8 cellular contexts compared by ENCODE assay signal in the genomic region with DNA sequence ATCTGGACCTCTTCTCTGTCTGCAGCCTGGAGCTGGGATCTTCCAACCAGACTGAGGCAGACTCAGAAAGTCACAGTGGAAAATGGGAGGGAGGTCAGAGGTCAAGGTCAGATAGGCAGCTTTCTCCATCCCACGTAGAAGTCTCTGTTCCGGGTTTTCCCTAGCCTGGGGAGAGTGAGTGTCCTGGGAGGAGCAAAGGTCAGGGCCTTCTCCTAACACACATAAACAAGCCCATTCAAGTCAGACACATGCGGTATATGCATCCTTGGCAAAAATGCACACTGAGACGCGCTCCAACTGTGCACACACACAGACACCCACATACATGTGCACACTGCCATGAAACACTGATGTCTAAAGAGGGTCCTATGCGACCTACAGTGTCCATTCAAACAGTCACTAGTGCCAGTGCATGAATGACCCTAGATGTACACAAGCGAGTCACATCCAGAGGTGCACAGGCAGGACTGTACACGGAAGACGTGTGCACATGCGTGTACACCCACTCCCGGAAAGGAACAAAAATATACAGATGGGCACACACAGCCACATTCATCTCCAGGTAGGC. TPM values are rescaled to one million over a fixed set of nuclear protein-coding genes. Genes with fewer than 3 reads are reported as not detected.
DNase-seq lines count a peak whose midpoint lies in the region; ATAC-seq and TF ChIP-seq lines count a peak whose summit lies in the region.

No MANE protein-coding gene starts in this region.

- H4K8ac ChIP-seq in mesendoderm (ENCODE audit: low read depth, low read length): no peak overlapping the region

- H3K27me3 ChIP-seq in breast epithelium (no peaks in the 10 kb centered on the region), mesendoderm (ENCODE audit: insufficient read depth, low read length, poor library complexity) (no peaks in the 10 kb centered on the region), vagina (no peaks in the 10 kb centered on the region)

- no peak overlapping the region for H3K23ac ChIP-seq in mesendoderm (ENCODE audit: low read length)

- peak overlapping the region; percentile 83 for H3K56ac ChIP-seq in mesendoderm (ENCODE audit: low read length)

- H3K4me2 ChIP-seq in mesendoderm (ENCODE audit: low read length): peak overlapping the region; percentile 86

- no peak overlapping the region for H3K4ac ChIP-seq in mesendoderm (ENCODE audit: low read depth, low read length)

- H3K18ac ChIP-seq in mesendoderm (ENCODE audit: low read length): no peak overlapping the region

- peak overlapping the region; percentile 62 for H3K9ac ChIP-seq in mesendoderm (ENCODE audit: low read length)

- H3K9me3 ChIP-seq in breast epithelium: no peaks in the 10 kb centered on the region
- H3K9me3 ChIP-seq in vagina: no peaks in the 10 kb centered on the region

- peaks cover 13 to 15% of the 10 kb centered on the region in 2 donors for H3K4me1 ChIP-seq in breast epithelium
- H3K4me1 ChIP-seq in mesendoderm (ENCODE audit: control insufficient read depth, low read depth, low read length): peaks cover 13% of the 10 kb centered on the region
- peaks cover 65% of the 10 kb centered on the region for H3K4me1 ChIP-seq in vagina

- no peak overlapping the region for H2AK5ac ChIP-seq in mesendoderm (ENCODE audit: low read length)

- no peak overlapping the region for H4K5ac ChIP-seq in mesendoderm (ENCODE audit: low read length)

- no peaks in the 10 kb centered on the region for H3K36me3 ChIP-seq in breast epithelium
- H3K36me3 ChIP-seq in mesendoderm (ENCODE audit: control insufficient read depth, insufficient read depth, low read length): no peaks in the 10 kb centered on the region
- peaks cover 0 to 11% of the 10 kb centered on the region in 2 donors for H3K36me3 ChIP-seq in vagina

- DNase-seq in LNCaP clone FGC (ENCODE audit: low read depth): no peak
- DNase-seq in breast epithelium (ENCODE audit: low spot score in 2 of 2): no peak
- DNase-seq in mesendoderm: no peak
- DNase-seq in vagina (ENCODE audit: extremely low spot score in 2 of 2): no peak
- no peak for DNase-seq in iPS-NIHi7 (ENCODE audit: extremely low spot score)
- no peak for DNase-seq in NCI-H1417 (lab: John Stamatoyannopoulos, UW)

- TF ChIP-seq POLR2A in breast epithelium (IDR thresholded peaks at IDR 0.05) (no peak), vagina (IDR thresholded peaks at IDR 0.05) (no peak)

- no peak overlapping the region for H2BK5ac ChIP-seq in mesendoderm (ENCODE audit: low read length)

- no peak for TF ChIP-seq CTCF in LNCaP clone FGC (IDR thresholded peaks at IDR 0.05; ENCODE audit: control insufficient read depth, extremely low read depth, insufficient read depth)
- no peak for TF ChIP-seq CTCF in breast epithelium (IDR thresholded peaks at IDR 0.05)
- TF ChIP-seq CTCF in vagina (IDR thresholded peaks at IDR 0.05): no peak

- H3K79me1 ChIP-seq in mesendoderm (ENCODE audit: low read length): peaks cover 4% of the 10 kb centered on the region

- WGBS in mesendoderm (ENCODE audit: extremely low coverage, insufficient coverage, low lambda C conversion rate): no CpG with 5 or more reads among the region's 11 CpGs

- no peak overlapping the region for H2BK120ac ChIP-seq in mesendoderm (ENCODE audit: low read depth, low read length)

- H3K4me3 ChIP-seq in LNCaP clone FGC (ENCODE audit: low read depth, low read length) (peak overlapping the region; percentile 91), breast epithelium (peak overlapping the region; percentile 70 to 96 (median 78)), mesendoderm (ENCODE audit: low read length) (peak overlapping the region; percentile 36), vagina (peak overlapping the region; percentile 96 to 98)

- peak overlapping the region; percentile 94 to 95 for H3K27ac ChIP-seq in breast epithelium
- H3K27ac ChIP-seq in mesendoderm (ENCODE audit: low read depth, low read length): no peak overlapping the region
- peak overlapping the region; percentile 98 for H3K27ac ChIP-seq in vagina

- ATAC-seq in GM19467 (IDR thresholded peaks at IDR 0.05; ENCODE audit: unreplicated experiment): peak; percentile 6
- no peak for ATAC-seq in GM19324 (IDR thresholded peaks at IDR 0.05; ENCODE audit: low FRiP score, unreplicated experiment)

- H2BK15ac ChIP-seq in mesendoderm (replicated peaks; ENCODE audit: low read depth): no peak overlapping the region

- intact Hi-C loops in breast epithelium (cut with DNase I; ENCODE audit: low total_unique reads) (loop anchor here (10.0 kb wide), 1 partner anchor 87 kb away; no protein-coding TSS in a partner anchor), vagina (cut with DNase I) (loop anchor here (5.0 kb wide), 1 partner anchor 49 kb away; the partner anchor contains the start of gene GLYCTK)

- peaks cover 2% of the 10 kb centered on the region for H3K79me2 ChIP-seq in mesendoderm (ENCODE audit: control insufficient read depth, insufficient read depth, low read length)

RNA-seq across cellular contexts. Expression of gene TWF2, which starts 0.7 kb away (rescaled TPM):
- 10 to 100 TPM; 52.7 to 84.5 (median 65.2) TPM for total RNA-seq in breast epithelium
- polyA plus RNA-seq in mesendoderm (2013, experiment 1 of 2): 29.5 TPM
- polyA plus RNA-seq in mesendoderm (2013, experiment 2 of 2): 29.7 TPM
- 93.8 TPM for total RNA-seq in vagina

RNA-seq across cellular contexts. Expression of gene PPM1M, which starts 7.3 kb away (rescaled TPM):
- total RNA-seq in breast epithelium (10 to 100 TPM; 15.4 to 31.2 (median 20.2) TPM), vagina (25.0 TPM)
- polyA plus RNA-seq in mesendoderm (2013, experiment 1 of 2): 2.1 TPM
- polyA plus RNA-seq in mesendoderm (2013, experiment 2 of 2): 1.8 TPM

RNA-seq across cellular contexts. Expression of gene TLR9, which starts 12.8 kb away (rescaled TPM):
- total RNA-seq in breast epithelium (under 1 TPM in 1 of 3 donors, not detected in 2; 0.29 TPM), vagina (not detected)
- not detected for polyA plus RNA-seq in mesendoderm (2013, experiment 1 of 2)
- polyA plus RNA-seq in mesendoderm (2013, experiment 2 of 2): 0.01 TPM

RNA-seq across cellular contexts. Expression of gene WDR82, which starts 40.2 kb away (rescaled TPM):
- 10 to 100 TPM; 49.6 to 53.1 (median 52.1) TPM for total RNA-seq in breast epithelium
- polyA plus RNA-seq in mesendoderm (2013, experiment 1 of 2): 39.2 TPM
- 38.6 TPM for polyA plus RNA-seq in mesendoderm (2013, experiment 2 of 2)
- total RNA-seq in vagina: 44.4 TPM

RNA-seq across cellular contexts. Expression of gene ALAS1, which starts 40.3 kb away (rescaled TPM):
- total RNA-seq in breast epithelium: 10 to 100 TPM; 25.9 to 34.7 (median 33.3) TPM
- polyA plus RNA-seq in mesendoderm (2013, experiment 1 of 2): 27.9 TPM
- polyA plus RNA-seq in mesendoderm (2013, experiment 2 of 2): 28.4 TPM
- total RNA-seq in vagina: 41.5 TPM

Comparison
In these comparisons a context has a peak if more than half of its experiments do, and no peak if none do; other contexts are left out.
1. H3K4me3 ChIP-seq: peak in every context shown above with its lines; median percentile 97 in vagina; 91 in LNCaP clone FGC; 78 in breast epithelium; 36 in mesendoderm.